Comparison of ENCODE assay signal across 22 cellular contexts in the genomic region with DNA sequence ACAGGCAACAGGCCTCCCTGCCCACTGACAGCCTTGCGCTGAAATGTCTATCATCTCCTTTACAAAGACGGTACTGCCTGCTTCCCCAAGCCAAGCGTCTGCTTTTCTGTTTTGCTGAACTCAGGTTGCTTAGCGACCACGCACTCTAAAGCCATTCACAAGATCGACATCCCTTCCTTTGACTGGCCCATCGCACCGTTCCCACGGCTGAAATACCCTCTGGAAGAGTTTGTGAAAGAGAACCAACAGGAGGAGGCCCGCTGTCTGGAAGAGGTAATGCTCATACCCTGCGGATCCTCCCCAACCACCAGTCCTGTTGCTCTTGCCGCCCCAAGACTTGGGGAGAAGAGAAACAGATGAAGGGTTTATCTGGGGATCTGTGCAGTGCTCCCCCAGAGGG.
"Had no signal": no experiment of that assay in that cellular context is flagged by ENCODE, and none has a peak within 500 bp of the region (broad histone marks: within the 10 kb centered on the region; RNA-seq: fewer than 3 reads in every experiment).

No MANE protein-coding gene starts in this region.

- H3K27me3 Mint-ChIP-seq: activated CD4-positive, alpha-beta T cell treated with anti-CD3 and anti-CD28 coated beads, Interleukin-2, amount 10 ng/mL, durations not matched to agents 24 days and 14 days; activated naive CD8-positive, alpha-beta T cell; effector memory CD8-positive, alpha-beta T cell; naive thymus-derived CD4-positive, alpha-beta T cell; stimulated activated naive CD8-positive, alpha-beta T cell treated with anti-CD3 and anti-CD28 coated beads, Interleukin-15, Interleukin-2, amounts not matched to agents 100 ng/mL and 50 ng/mL, for 24 hours had no signal

- H3K36me3 ChIP-seq: right atrium auricular region had no signal

- H3K4me1 Mint-ChIP-seq: activated CD4-positive, alpha-beta T cell treated with anti-CD3 and anti-CD28 coated beads, Interleukin-2, amount 10 ng/mL, durations not matched to agents 24 days and 14 days; naive thymus-derived CD4-positive, alpha-beta T cell had no signal

- H3K9me3 ChIP-seq: body of pancreas, mucosa of descending colon, right atrium auricular region, suprapubic skin, upper lobe of left lung had no signal

- H3K4me3 Mint-ChIP-seq: activated CD4-positive, alpha-beta T cell treated with anti-CD3 and anti-CD28 coated beads, Interleukin-2, amount 10 ng/mL, durations not matched to agents 24 days and 14 days; activated CD8-positive, alpha-beta T cell treated with anti-CD3 and anti-CD28 coated beads, Interleukin-2, amount 10 ng/mL, durations not matched to agents 7 days and 5 days; activated naive CD8-positive, alpha-beta T cell; activated T-cell treated with anti-CD3 and anti-CD28 coated beads, Interleukin-2, amount 50 U/mL, for 72 hours; effector memory CD8-positive, alpha-beta T cell; naive thymus-derived CD4-positive, alpha-beta T cell; stimulated activated naive CD8-positive, alpha-beta T cell treated with anti-CD3 and anti-CD28 coated beads, Interleukin-15, Interleukin-2, amounts not matched to agents 100 ng/mL and 50 ng/mL, for 24 hours; T-helper 1 cell treated with Interleukin-12 subunit alpha and Interleukin-12 subunit beta and Interleukin-4 antibody, amounts not matched to agents 30 μg/mL and 1 μg/mL, for 36 hours had no signal

- H3K4me1 ChIP-seq: right atrium auricular region, suprapubic skin, upper lobe of left lung had no signal

- H3K9me3 Mint-ChIP-seq: activated CD4-positive, alpha-beta T cell treated with anti-CD3 and anti-CD28 coated beads, Interleukin-2, amount 10 ng/mL, durations not matched to agents 24 days and 14 days; activated T-cell treated with anti-CD3 and anti-CD28 coated beads, Interleukin-2, amount 50 U/mL, for 72 hours; effector memory CD8-positive, alpha-beta T cell; naive thymus-derived CD4-positive, alpha-beta T cell; stimulated activated naive CD8-positive, alpha-beta T cell treated with anti-CD3 and anti-CD28 coated beads, Interleukin-15, Interleukin-2, amounts not matched to agents 100 ng/mL and 50 ng/mL, for 24 hours; T-helper 1 cell treated with Interleukin-12 subunit alpha and Interleukin-12 subunit beta and Interleukin-4 antibody, amounts not matched to agents 30 μg/mL and 1 μg/mL, for 36 hours had no signal

- H3K27ac ChIP-seq: body of pancreas, epithelial cell of prostate, right atrium auricular region, skin epidermis, suprapubic skin, upper lobe of left lung had no signal

- H3K4me3 ChIP-seq: body of pancreas, mucosa of descending colon, right atrium auricular region, skin epidermis, suprapubic skin, upper lobe of left lung had no signal

- H3K27me3 ChIP-seq: body of pancreas, right atrium auricular region, suprapubic skin, upper lobe of left lung had no signal

- H3K27ac Mint-ChIP-seq: activated CD4-positive, alpha-beta T cell treated with anti-CD3 and anti-CD28 coated beads, Interleukin-2, amount 10 ng/mL, durations not matched to agents 24 days and 14 days; activated CD8-positive, alpha-beta T cell treated with anti-CD3 and anti-CD28 coated beads, Interleukin-2, amount 10 ng/mL, durations not matched to agents 7 days and 5 days; activated naive CD8-positive, alpha-beta T cell; effector memory CD8-positive, alpha-beta T cell; naive thymus-derived CD4-positive, alpha-beta T cell; stimulated activated naive CD8-positive, alpha-beta T cell treated with anti-CD3 and anti-CD28 coated beads, Interleukin-15, Interleukin-2, amounts not matched to agents 100 ng/mL and 50 ng/mL, for 24 hours; T-helper 1 cell treated with Interleukin-12 subunit alpha and Interleukin-12 subunit beta and Interleukin-4 antibody, amounts not matched to agents 30 μg/mL and 1 μg/mL, for 36 hours had no signal

- DNase-seq: activated CD4-positive, alpha-beta T cell treated with anti-CD3 and anti-CD28 coated beads, Interleukin-2, amount 10 ng/mL, durations not matched to agents 24 days and 14 days; activated CD8-positive, alpha-beta memory T cell treated with anti-CD3 and anti-CD28 coated beads, Interleukin-2, amount 50 U/mL, for 48 hours; activated CD8-positive, alpha-beta T cell treated with anti-CD3 and anti-CD28 coated beads, Interleukin-2, amount 10 ng/mL, durations not matched to agents 7 days and 5 days; activated gamma-delta T cell; activated T-cell treated with anti-CD3 and anti-CD28 coated beads, Interleukin-2, amount 50 U/mL, for 72 hours; amniotic stem cell; body of pancreas; central memory CD4-positive, alpha-beta T cell; effector memory CD8-positive, alpha-beta T cell; foreskin melanocyte; left colon; mammary epithelial cell; mucosa of descending colon; naive thymus-derived CD4-positive, alpha-beta T cell; upper lobe of left lung had no signal
